ENCODE assay signal across 15 cellular contexts in genomic region chr5:10592598-10592997, GRCh38. TPM values are rescaled to one million over a fixed set of nuclear protein-coding genes. Genes with fewer than 3 reads are reported as not detected.
DNase-seq lines count a peak whose midpoint lies in the region; ATAC-seq, FAIRE-seq and TF ChIP-seq lines count a peak whose summit lies in the region.
"Had no signal": no experiment of that assay in that cellular context is flagged by ENCODE, and none has a peak within 500 bp of the region (broad histone marks: within the 10 kb centered on the region; RNA-seq: fewer than 3 reads in every experiment).

No MANE protein-coding gene starts in this region.

- no peak for FAIRE-seq in urothelium cell line (lab: Jason Lieb, UNC)
- no peak for FAIRE-seq in D721Med (lab: Jason Lieb, UNC)
- FAIRE-seq: G401.6 had no signal

- H3K4me3 ChIP-seq in GM06990 (replicated peaks; ENCODE audit: low read depth, low read length), result no peak overlapping the region
- H3K4me3 ChIP-seq in lower leg skin (ENCODE audit: low read depth, poor library complexity, severe bottlenecking), result no peak overlapping the region
- H3K4me3 ChIP-seq: thyroid gland had no signal

- no peak for TF ChIP-seq CTCF in GM06990 (IDR thresholded peaks at IDR 0.05; ENCODE audit: insufficient read depth, low read length, poor library complexity, severe bottlenecking)
- TF ChIP-seq CTCF in lower leg skin (IDR thresholded peaks at IDR 0.05), result no peak
- TF ChIP-seq CTCF in D721Med (IDR thresholded peaks at IDR 0.05; ENCODE audit: insufficient read depth, missing control alignments), result no peak

- peak; percentile 65 for ATAC-seq in GM19351 (IDR thresholded peaks at IDR 0.05; ENCODE audit: unreplicated experiment)
- peak; percentile 63 for ATAC-seq in HG02759 (IDR thresholded peaks at IDR 0.05; ENCODE audit: unreplicated experiment)
- ATAC-seq in HG03575 (IDR thresholded peaks at IDR 0.05; ENCODE audit: extremely low read depth, insufficient number of reproducible peaks, low FRiP score, unreplicated experiment), result peak; percentile 33
- no peak for ATAC-seq in HG03045 (IDR thresholded peaks at IDR 0.05; ENCODE audit: unreplicated experiment)

- TF ChIP-seq POLR2A in lower leg skin (IDR thresholded peaks at IDR 0.05), result no peak

- no peaks in the 10 kb centered on the region for H3K36me3 ChIP-seq in GM06990 (ENCODE audit: control insufficient read depth, insufficient read depth, low read length)
- H3K36me3 ChIP-seq: thyroid gland had no signal

- intact Hi-C loops in lower leg skin (cut with DNase I; ENCODE audit: low total_unique reads), result no loop called here

- H3K27me3 ChIP-seq in GM06990 (replicated peaks; ENCODE audit: control insufficient read depth, insufficient read depth, low read length), result no peaks in the 10 kb centered on the region
- H3K27me3 ChIP-seq: thyroid gland had no signal

- peak; percentile 71 for DNase-seq in GM06990 (ENCODE audit: extremely low read depth, insufficient read length)
- no peak for DNase-seq in urothelium cell line (ENCODE audit: low spot score)
- DNase-seq in lower leg skin (ENCODE audit: low spot score in 2 of 2), result no peak
- DNase-seq in D721Med (ENCODE audit: insufficient read length, low spot score), result no peak
- DNase-seq: activated CD4-positive, alpha-beta memory T cell treated with anti-CD3 and anti-CD28 coated beads for 36 hours; effector memory CD4-positive, alpha-beta T cell; HFFc6; mesendoderm; retina; thyroid gland had no signal

RNA-seq across cellular contexts. Expression of gene ANKRD33B, which starts 28.7 kb away (rescaled TPM):
- 10 to 100 TPM; 12.6 to 35.4 (median 17.6) TPM for total RNA-seq in lower leg skin
